In genomic region chr16:29688172-29688571, GRCh38 we compare ENCODE assay signal across 19 cellular contexts. TPM values are rescaled to one million over a fixed set of nuclear protein-coding genes. Genes with fewer than 3 reads are reported as not detected.
"Had no signal": no experiment of that assay in that cellular context is flagged by ENCODE, and none has a peak within 500 bp of the region (broad histone marks: within the 10 kb centered on the region; RNA-seq: fewer than 3 reads in every experiment).

No MANE protein-coding gene starts in this region.

- DNase-seq: activated CD4-positive, CD25-positive, alpha-beta regulatory T cell treated with anti-CD3 and anti-CD28 coated beads, Interleukin-2, amount 50 U/mL, for 72 hours; activated effector memory CD4-positive, alpha-beta T cell treated with Interleukin-2 at 50 U/mL for 16 hours; caudate nucleus; hippocampal formation; kidney glomerular epithelial cell; left ventricle myocardium superior; nephron progenitor cell; stimulated activated CD4-positive, alpha-beta T cell treated with anti-CD3 and anti-CD28 coated beads, Interleukin-2, amount 100 ng/mL, for 48 hours; stimulated activated naive CD4-positive, alpha-beta T cell; T1000 had no signal

- H3K27ac ChIP-seq: esophagus muscularis mucosa, right atrium auricular region had no signal

- H3K27ac Mint-ChIP-seq: activated naive CD4-positive, alpha-beta T cell treated with anti-CD3 and anti-CD28 coated beads, Interleukin-2, amount 50 U/mL, for 24 hours; memory B cell had no signal

- H3K36me3 ChIP-seq: adrenal gland, esophagus muscularis mucosa, right atrium auricular region, tibial nerve had no signal

- FAIRE-seq: colon had no signal

- H3K4me1 ChIP-seq: adrenal gland, esophagus muscularis mucosa, right atrium auricular region, tibial nerve had no signal

- H3K9me3 ChIP-seq: adrenal gland, esophagus muscularis mucosa, right atrium auricular region, tibial nerve had no signal

- H3K27me3 ChIP-seq: adrenal gland, esophagus muscularis mucosa, right atrium auricular region, tibial nerve had no signal

- ATAC-seq: left ventricle myocardium superior had no signal

- H3K36me3 Mint-ChIP-seq: activated naive CD4-positive, alpha-beta T cell treated with anti-CD3 and anti-CD28 coated beads, Interleukin-2, amount 50 U/mL, for 24 hours; memory B cell had no signal

- H3K9me3 Mint-ChIP-seq: activated naive CD4-positive, alpha-beta T cell treated with anti-CD3 and anti-CD28 coated beads, Interleukin-2, amount 50 U/mL, for 24 hours; memory B cell had no signal

- H3K4me3 ChIP-seq: adrenal gland, esophagus muscularis mucosa, right atrium auricular region, tibial nerve had no signal

- H3K4me3 Mint-ChIP-seq: activated naive CD4-positive, alpha-beta T cell treated with anti-CD3 and anti-CD28 coated beads, Interleukin-2, amount 50 U/mL, for 24 hours; memory B cell; nephron progenitor cell had no signal

- H3K27me3 Mint-ChIP-seq: activated naive CD4-positive, alpha-beta T cell treated with anti-CD3 and anti-CD28 coated beads, Interleukin-2, amount 50 U/mL, for 24 hours; memory B cell; progenitor cell of endocrine pancreas had no signal

RNA-seq across cellular contexts. Expression of gene SPN, which starts 25.1 kb away (rescaled TPM):
- total RNA-seq: glomerular endothelial cell had no signal

RNA-seq across cellular contexts. Expression of gene C16orf54, which starts 57.6 kb away (rescaled TPM):
- total RNA-seq: glomerular endothelial cell had no signal
